24 cellular contexts compared by ENCODE assay signal in the genomic region with DNA sequence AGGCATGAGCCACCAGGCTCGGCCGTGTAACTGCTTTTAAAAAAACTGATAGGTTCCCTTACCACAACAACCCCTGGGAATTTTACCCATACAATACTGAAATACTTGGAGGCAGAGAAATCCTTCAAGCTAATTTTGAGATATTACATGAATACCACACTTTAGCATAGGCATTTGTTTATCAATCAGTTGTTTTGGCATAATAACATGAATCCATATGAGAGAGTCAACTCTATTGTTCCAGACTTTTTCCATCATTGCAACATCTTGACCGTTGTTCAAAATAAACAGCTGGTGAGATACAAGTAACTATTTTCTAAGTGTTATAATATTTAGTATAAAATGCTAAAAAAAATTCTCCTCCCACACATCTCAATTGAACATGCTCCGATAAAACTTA. TPM values are rescaled to one million over a fixed set of nuclear protein-coding genes. Genes with fewer than 3 reads are reported as not detected.
DNase-seq lines count a peak whose midpoint lies in the region; TF ChIP-seq lines count a peak whose summit lies in the region.
"Had no signal": no experiment of that assay in that cellular context is flagged by ENCODE, and none has a peak within 500 bp of the region (broad histone marks: within the 10 kb centered on the region; RNA-seq: fewer than 3 reads in every experiment).

No MANE protein-coding gene starts in this region.

- WGBS in GM23248 (ENCODE audit: low coverage in 1 of 2, low lambda C conversion rate in 2 of 2, missing lambda C conversion rate in 2 of 2), 2 experiments, result 30 to 31% methylated on average over 4 of the region's 4 CpGs

- H3K27ac ChIP-seq in GM23248 (peak overlapping the region; percentile 91), right atrium auricular region (peak overlapping the region; percentile 38 to 50)
- H3K27ac ChIP-seq: neural progenitor cell, prostate gland had no signal

- H3K9me3 Mint-ChIP-seq in activated CD4-positive, alpha-beta memory T cell treated with anti-CD3 and anti-CD28 coated beads for 36 hours, result no peaks in the 10 kb centered on the region
- H3K9me3 Mint-ChIP-seq: activated CD4-positive, alpha-beta T cell treated with anti-CD3 and anti-CD28 coated beads, Interleukin-2, amount 10 ng/mL, durations not matched to agents 24 days and 14 days; activated naive CD4-positive, alpha-beta T cell treated with anti-CD3 and anti-CD28 coated beads, Interleukin-2, amount 10 ng/mL, durations not matched to agents 7 days and 5 days; activated T-helper 1 cell treated with anti-CD3 and anti-CD28 coated beads, Interleukin-12 subunit alpha, Interleukin-12 subunit beta, Interleukin-2, Interleukin-4 antibody, amounts not matched to agents 30 ng/mL and 10 ng/mL and 1 ng/mL, durations not matched to agents 14 hours and 24 hours and 36 hours; neural progenitor cell had no signal

- intact Hi-C loops in activated CD4-positive, alpha-beta memory T cell treated with anti-CD3 and anti-CD28 coated beads for 36 hours (cut with micrococcal nuclease), result no loop called here

- H3K4me3 Mint-ChIP-seq in activated CD4-positive, alpha-beta memory T cell treated with anti-CD3 and anti-CD28 coated beads for 36 hours, result no peak overlapping the region
- H3K4me3 Mint-ChIP-seq: activated CD4-positive, alpha-beta T cell treated with anti-CD3 and anti-CD28 coated beads, Interleukin-2, amount 10 ng/mL, durations not matched to agents 24 days and 14 days; activated CD8-positive, alpha-beta memory T cell treated with anti-CD3 and anti-CD28 coated beads, Interleukin-2, amount 10 ng/mL, durations not matched to agents 7 days and 5 days; activated naive CD4-positive, alpha-beta T cell treated with anti-CD3 and anti-CD28 coated beads, Interleukin-2, amount 10 ng/mL, durations not matched to agents 7 days and 5 days; activated T-helper 1 cell treated with anti-CD3 and anti-CD28 coated beads, Interleukin-12 subunit alpha, Interleukin-12 subunit beta, Interleukin-2, Interleukin-4 antibody, amounts not matched to agents 30 ng/mL and 10 ng/mL and 1 ng/mL, durations not matched to agents 14 hours and 24 hours and 36 hours; neural progenitor cell had no signal

- peak overlapping the region; percentile 63; the same call in 1 of the 2 replicates for H3K9ac ChIP-seq in GM23248
- peak overlapping the region; percentile 25 for H3K9ac ChIP-seq in skeletal muscle satellite cell (ENCODE audit: low read depth, low read length)
- H3K9ac ChIP-seq: neural progenitor cell, SK-N-SH had no signal

- CTCF ChIA-PET in activated CD4-positive, alpha-beta memory T cell treated with anti-CD3 and anti-CD28 coated beads for 36 hours (lab: Charles Lee), result no interaction called here

- H3K4me2 ChIP-seq in GM23248 (ENCODE audit: unreplicated experiment) (peak overlapping the region; percentile 81), skeletal muscle satellite cell (ENCODE audit: low read length) (no peak overlapping the region)
- H3K4me2 ChIP-seq: neural progenitor cell had no signal

- peak; percentile 40 for DNase-seq in GM23248
- DNase-seq in cardiac fibroblast (ENCODE audit: low read depth in 2 of 2), result peak; percentile 81 to 84
- DNase-seq in right atrium auricular region (ENCODE audit: low spot score), result no peak
- no peak for DNase-seq in SW 1271 (lab: John Stamatoyannopoulos, UW)
- DNase-seq in GOT3 (lab: John Stamatoyannopoulos, UW), result no peak
- no peak for DNase-seq in activated CD4-positive, alpha-beta memory T cell treated with anti-CD3 and anti-CD28 coated beads for 36 hours
- DNase-seq: activated CD4-positive, alpha-beta T cell treated with anti-CD3 and anti-CD28 coated beads, Interleukin-2, amount 10 ng/mL, durations not matched to agents 24 days and 14 days; activated CD8-positive, alpha-beta memory T cell treated with anti-CD3 and anti-CD28 coated beads, Interleukin-2, amount 10 ng/mL, durations not matched to agents 7 days and 5 days; activated naive CD4-positive, alpha-beta T cell treated with anti-CD3 and anti-CD28 coated beads, Interleukin-2, amount 10 ng/mL, durations not matched to agents 7 days and 5 days; C1 segment of cervical spinal cord; central memory CD4-positive, alpha-beta T cell; hypothalamus; KG1; NCI-H524; SK-N-SH; stimulated activated CD4-positive, alpha-beta T cell treated with anti-CD3 and anti-CD28 coated beads, Interleukin-1b, Interleukin-23, amount 100 ng/mL, for 48 hours; T-helper 2 cell had no signal

- H3K27me3 ChIP-seq in GM23248 (replicated peaks; ENCODE audit: insufficient read depth) (no peaks in the 10 kb centered on the region), right atrium auricular region (no peaks in the 10 kb centered on the region), skeletal muscle satellite cell (ENCODE audit: control insufficient read depth, insufficient read depth, low read length) (no peaks in the 10 kb centered on the region)
- H3K27me3 ChIP-seq: neural progenitor cell had no signal

- H2AFZ ChIP-seq in GM23248, result peak overlapping the region; percentile 61; the same call in 1 of the 2 replicates
- H2AFZ ChIP-seq: neural progenitor cell had no signal

- H3K4me3 ChIP-seq in GM23248 (no peak overlapping the region), cardiac fibroblast (replicated peaks in 1 of 2; ENCODE audit: low read depth in 2 of 2, low read length in 2 of 2) (no peak overlapping the region), right atrium auricular region (no peak overlapping the region), skeletal muscle satellite cell (ENCODE audit: low read length) (no peak overlapping the region)
- H3K4me3 ChIP-seq: GM12878, neural progenitor cell, prostate gland had no signal

- H3K27ac Mint-ChIP-seq in activated CD4-positive, alpha-beta memory T cell treated with anti-CD3 and anti-CD28 coated beads for 36 hours, result no peak overlapping the region
- H3K27ac Mint-ChIP-seq: activated CD4-positive, alpha-beta T cell treated with anti-CD3 and anti-CD28 coated beads, Interleukin-2, amount 10 ng/mL, durations not matched to agents 24 days and 14 days; activated CD8-positive, alpha-beta memory T cell treated with anti-CD3 and anti-CD28 coated beads, Interleukin-2, amount 10 ng/mL, durations not matched to agents 7 days and 5 days; activated naive CD4-positive, alpha-beta T cell treated with anti-CD3 and anti-CD28 coated beads, Interleukin-2, amount 10 ng/mL, durations not matched to agents 7 days and 5 days; activated T-helper 1 cell treated with anti-CD3 and anti-CD28 coated beads, Interleukin-12 subunit alpha, Interleukin-12 subunit beta, Interleukin-2, Interleukin-4 antibody, amounts not matched to agents 30 ng/mL and 10 ng/mL and 1 ng/mL, durations not matched to agents 14 hours and 24 hours and 36 hours; neural progenitor cell had no signal

- POLR2A ChIA-PET in activated CD4-positive, alpha-beta memory T cell treated with anti-CD3 and anti-CD28 coated beads for 36 hours (lab: Charles Lee), result no interaction called here

- H3K9me3 ChIP-seq in GM23248 (ENCODE audit: low read depth), result no peaks in the 10 kb centered on the region
- H3K9me3 ChIP-seq in right atrium auricular region, result no peaks in the 10 kb centered on the region
- H3K9me3 ChIP-seq in skeletal muscle satellite cell (replicated peaks; ENCODE audit: low read length), result no peaks in the 10 kb centered on the region
- H3K9me3 ChIP-seq: prostate gland, SK-N-SH had no signal

- no peaks in the 10 kb centered on the region for H3K9me2 ChIP-seq in GM23248 (ENCODE audit: insufficient read depth)
- H3K9me2 ChIP-seq: SK-N-SH had no signal

- peaks cover 34% of the 10 kb centered on the region for H3F3A ChIP-seq in GM23248 (ENCODE audit: insufficient read depth)

- peaks cover 7% of the 10 kb centered on the region for H3K27me3 Mint-ChIP-seq in activated CD4-positive, alpha-beta memory T cell treated with anti-CD3 and anti-CD28 coated beads for 36 hours

- no peak for TF ChIP-seq CTCF in cardiac fibroblast (IDR thresholded peaks at IDR 0.05; ENCODE audit: low read depth, low read length)
- no peak for TF ChIP-seq CTCF in right atrium auricular region (IDR thresholded peaks at IDR 0.05)

- no peaks in the 10 kb centered on the region for H4K20me1 ChIP-seq in GM23248 (ENCODE audit: insufficient read depth)

- H3K79me2 ChIP-seq in GM23248 (ENCODE audit: insufficient read depth), result no peaks in the 10 kb centered on the region

- H3K4me1 ChIP-seq in GM23248 (ENCODE audit: insufficient read depth), result peaks cover 38% of the 10 kb centered on the region
- H3K4me1 ChIP-seq in right atrium auricular region, result peaks cover 0 to 6% of the 10 kb centered on the region in 2 donors
- H3K4me1 ChIP-seq in skeletal muscle satellite cell (ENCODE audit: control insufficient read depth, insufficient read depth, low read length), result peaks cover 28% of the 10 kb centered on the region
- H3K4me1 ChIP-seq: neural progenitor cell had no signal

- no peaks in the 10 kb centered on the region for H3K4me1 Mint-ChIP-seq in activated CD4-positive, alpha-beta memory T cell treated with anti-CD3 and anti-CD28 coated beads for 36 hours (ENCODE audit: low read depth)
- H3K4me1 Mint-ChIP-seq: activated CD4-positive, alpha-beta T cell treated with anti-CD3 and anti-CD28 coated beads, Interleukin-2, amount 10 ng/mL, durations not matched to agents 24 days and 14 days; activated CD8-positive, alpha-beta memory T cell treated with anti-CD3 and anti-CD28 coated beads, Interleukin-2, amount 10 ng/mL, durations not matched to agents 7 days and 5 days; activated naive CD4-positive, alpha-beta T cell treated with anti-CD3 and anti-CD28 coated beads, Interleukin-2, amount 10 ng/mL, durations not matched to agents 7 days and 5 days had no signal

- no peaks in the 10 kb centered on the region for H3K36me3 Mint-ChIP-seq in activated CD4-positive, alpha-beta memory T cell treated with anti-CD3 and anti-CD28 coated beads for 36 hours
- H3K36me3 Mint-ChIP-seq: activated CD8-positive, alpha-beta memory T cell treated with anti-CD3 and anti-CD28 coated beads, Interleukin-2, amount 10 ng/mL, durations not matched to agents 7 days and 5 days; activated naive CD4-positive, alpha-beta T cell treated with anti-CD3 and anti-CD28 coated beads, Interleukin-2, amount 10 ng/mL, durations not matched to agents 7 days and 5 days; neural progenitor cell had no signal

- H3K36me3 ChIP-seq in GM23248 (ENCODE audit: low read depth) (no peaks in the 10 kb centered on the region), right atrium auricular region (no peaks in the 10 kb centered on the region), skeletal muscle satellite cell (ENCODE audit: insufficient read depth, low read length) (no peaks in the 10 kb centered on the region)
- H3K36me3 ChIP-seq: neural progenitor cell, prostate gland had no signal

- in situ Hi-C loops in GM23248 (cut with MboI), result no loop called here

RNA-seq across cellular contexts. Expression of gene LAMB4, which starts 36.8 kb away (rescaled TPM):
- not detected in 2 replicates for total RNA-seq in GM23248 (2014; rRNA removed; shearing (Covaris generic))
- 0.08 and 0.16 TPM in 2 replicates for polyA plus RNA-seq in GM23248 (2016; fragmentation: Nextera tagmentation; extraction: Ambion mirVana)
- total RNA-seq in right atrium auricular region, result not detected
- total RNA-seq in skeletal muscle satellite cell (2012; rRNA removed), result 0.22 and 0.51 TPM in 2 replicates
- total RNA-seq in activated CD4-positive, alpha-beta memory T cell treated with anti-CD3 and anti-CD28 coated beads for 36 hours, result not detected
- total RNA-seq: activated CD4-positive, alpha-beta T cell treated with anti-CD3 and anti-CD28 coated beads, Interleukin-2, amount 10 ng/mL, durations not matched to agents 24 days and 14 days; activated CD8-positive, alpha-beta memory T cell treated with anti-CD3 and anti-CD28 coated beads, Interleukin-2, amount 10 ng/mL, durations not matched to agents 7 days and 5 days; activated T-helper 1 cell treated with anti-CD3 and anti-CD28 coated beads, Interleukin-12 subunit alpha, Interleukin-12 subunit beta, Interleukin-2, Interleukin-4 antibody, amounts not matched to agents 30 ng/mL and 10 ng/mL and 1 ng/mL, durations not matched to agents 14 hours and 24 hours and 36 hours; subcutaneous adipose tissue; ureter had no signal

Comparison
In these comparisons a context has a peak if more than half of its experiments do, and no peak if none do; other contexts are left out.
1. DNase-seq: peak in GM23248 (single experiment) and cardiac fibroblast (2 of 2); none in right atrium auricular region (single experiment), SW 1271 (0 of 2), GOT3 (single experiment) and activated CD4-positive, alpha-beta memory T cell treated with anti-CD3 and anti-CD28 coated beads for 36 hours (single experiment).